ENCODE assay signal across 2 cellular contexts in genomic region chr1:11823366-11824137, GRCh38.
TF ChIP-seq lines count a peak whose summit lies in the region.

No MANE protein-coding gene starts in this region.

TF ChIP-seq in IMR-90, 13 proteins besides CTCF, POLR2A, EP300 and RAD21:
- no peak for TF ChIP-seq FOS (IDR thresholded peaks at IDR 0.05; ENCODE audit: low read depth, low read length)
- TF ChIP-seq ELK1 (IDR thresholded peaks at IDR 0.05; ENCODE audit: borderline replicate concordance, low read depth, low read length): no peak
- TF ChIP-seq MAFK (IDR thresholded peaks at IDR 0.05; ENCODE audit: low read depth, low read length): peak; percentile 59
- TF ChIP-seq BHLHE40 (IDR thresholded peaks at IDR 0.05; ENCODE audit: low read depth, low read length): no peak

TF ChIP-seq in GM12878, 131 proteins besides CTCF, POLR2A, EP300 and RAD21:
- no peak for TF ChIP-seq NBN (IDR thresholded peaks at IDR 0.05)
- TF ChIP-seq FOS (IDR thresholded peaks at IDR 0.05; ENCODE audit: borderline replicate concordance, extremely low read depth, insufficient read length): no peak
- no peak for TF ChIP-seq KDM1A (IDR thresholded peaks at IDR 0.05; ENCODE audit: borderline replicate concordance)
- TF ChIP-seq NFYA (IDR thresholded peaks at IDR 0.05; ENCODE audit: borderline replicate concordance, low read depth, low read length): no peak
- TF ChIP-seq E2F4 (IDR thresholded peaks at IDR 0.05; ENCODE audit: low read depth, low read length): no peak
- TF ChIP-seq ZNF592 (IDR thresholded peaks at IDR 0.05): no peak
- no peak for TF ChIP-seq MEF2B (IDR thresholded peaks at IDR 0.05; ENCODE audit: partially characterized antibody, poor library complexity, severe bottlenecking)
- TF ChIP-seq HDGF (IDR thresholded peaks at IDR 0.05): no peak
- no peak for TF ChIP-seq SMARCA5 (IDR thresholded peaks at IDR 0.05)
- TF ChIP-seq TBL1XR1 (IDR thresholded peaks at IDR 0.05; ENCODE audit: low read depth, low read length): no peak
- no peak for TF ChIP-seq USF2 (IDR thresholded peaks at IDR 0.05; ENCODE audit: borderline replicate concordance, low read depth, low read length)
- TF ChIP-seq REST (IDR thresholded peaks at IDR 0.05; ENCODE audit: low read depth, low read length): no peak
- no peak for TF ChIP-seq E2F8 (IDR thresholded peaks at IDR 0.05; ENCODE audit: low read depth, partially characterized antibody)
